16 cellular contexts compared by ENCODE assay signal in the genomic region with DNA sequence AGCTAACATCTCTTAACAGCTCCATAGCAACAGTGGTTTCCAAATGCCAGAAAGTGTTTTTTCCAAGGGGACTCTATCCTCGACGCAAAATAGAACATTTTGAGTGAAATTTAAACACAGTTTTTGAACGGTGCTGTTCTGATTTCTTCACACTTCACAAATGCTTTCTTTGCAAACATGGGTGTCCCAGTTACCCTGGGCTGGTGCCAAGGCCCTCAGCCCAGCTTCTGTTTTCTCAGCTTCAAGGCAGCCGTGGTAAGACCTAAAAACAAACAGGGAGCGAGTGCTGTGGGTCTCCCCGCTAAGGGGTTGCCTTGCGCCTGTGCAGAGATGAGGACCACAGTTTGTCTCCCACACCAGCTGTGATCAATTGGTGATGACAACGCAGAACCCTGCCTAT.
DNase-seq lines count a peak whose midpoint lies in the region; ATAC-seq and TF ChIP-seq lines count a peak whose summit lies in the region.
"Had no signal": no experiment of that assay in that cellular context is flagged by ENCODE, and none has a peak within 500 bp of the region (broad histone marks: within the 10 kb centered on the region; RNA-seq: fewer than 3 reads in every experiment).

No MANE protein-coding gene starts in this region.

- intact Hi-C loops in upper lobe of right lung (cut with DNase I): no loop called here

- H3K4me1 ChIP-seq in upper lobe of right lung: no peaks in the 10 kb centered on the region

- H3K9me3 ChIP-seq in upper lobe of right lung: no peaks in the 10 kb centered on the region

- DNase-seq in amygdala (lab: John Stamatoyannopoulos, UW) (peak in 35 of 56 donors; percentile 8 to 66 (median 32)), hypothalamus (lab: John Stamatoyannopoulos, UW) (peak in 27 of 51 donors; percentile 6 to 69 (median 40)), middle frontal gyrus (ENCODE audit: extremely low spot score, low spot score) (peak; percentile 32), upper lobe of right lung (peak; percentile 52), foreskin melanocyte (no peak), NCI-H345 treated with DMSO at 0.1 percent for 48 hours (lab: John Stamatoyannopoulos, UW; ENCODE audit: unreplicated experiment) (no peak)
- DNase-seq: AML-193, DMS79 treated with DMSO at 0.1 percent for 48 hours, H7, HFFc6, NCI-H1694 treated with DMSO at 0.1 percent for 48 hours, NCI-H2107, NCI-H524, NCI-H82 had no signal

- ATAC-seq in upper lobe of right lung: no peak
- no peak for ATAC-seq in GM19455 (IDR thresholded peaks at IDR 0.05; ENCODE audit: unreplicated experiment)
- ATAC-seq: K562 had no signal

- no peak overlapping the region for H3K27ac ChIP-seq in upper lobe of right lung

- H3K36me3 ChIP-seq in upper lobe of right lung: no peaks in the 10 kb centered on the region

- H3K4me3 ChIP-seq in upper lobe of right lung: no peak overlapping the region
- H3K4me3 ChIP-seq: K562 had no signal

- H3K27me3 ChIP-seq in upper lobe of right lung: no peaks in the 10 kb centered on the region

- no peak for TF ChIP-seq CTCF in upper lobe of right lung (IDR thresholded peaks at IDR 0.05)

Comparison
In these comparisons a context has a peak if more than half of its experiments do, and no peak if none do; other contexts are left out.
1. DNase-seq: peak in amygdala (35 of 56), hypothalamus (27 of 51), middle frontal gyrus (single experiment) and upper lobe of right lung (single experiment); none in foreskin melanocyte (single experiment) and NCI-H345 treated with DMSO at 0.1 percent for 48 hours (single experiment).